Comparison of ENCODE assay signal across 13 cellular contexts in the genomic region with DNA sequence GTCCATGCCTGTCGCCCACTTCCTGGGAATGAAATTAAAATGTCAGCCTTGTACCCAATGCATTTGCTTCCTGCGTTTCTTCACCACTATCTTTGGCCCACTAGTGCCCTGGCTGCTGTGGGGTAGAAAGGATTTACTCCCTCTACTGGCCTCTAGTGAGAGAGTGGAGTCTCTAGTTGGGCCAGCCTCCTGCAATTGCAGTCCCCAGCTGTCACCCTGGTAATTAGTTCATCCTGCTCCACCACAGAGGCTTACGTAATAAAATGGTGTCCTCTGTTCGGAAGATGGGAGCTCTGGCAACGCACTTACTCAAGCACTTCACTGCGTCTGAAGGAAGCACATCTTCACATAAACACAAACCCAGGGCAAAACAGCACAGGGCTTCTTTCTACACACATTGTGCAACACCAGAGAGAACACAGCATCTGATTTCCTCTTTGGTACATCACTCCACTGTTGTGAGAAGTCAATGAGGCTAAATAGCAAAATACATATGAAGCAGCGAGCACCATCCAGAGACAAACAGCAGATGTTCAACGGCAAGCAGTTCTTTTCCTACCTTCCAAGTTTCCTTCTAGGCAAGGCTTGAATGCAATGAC.
DNase-seq lines count a peak whose midpoint lies in the region; ATAC-seq, FAIRE-seq and TF ChIP-seq lines count a peak whose summit lies in the region.
"Had no signal": no experiment of that assay in that cellular context is flagged by ENCODE, and none has a peak within 500 bp of the region (broad histone marks: within the 10 kb centered on the region; RNA-seq: fewer than 3 reads in every experiment).

No MANE protein-coding gene starts in this region.

- H3K9me3 ChIP-seq in OCI-LY1 (ENCODE audit: low read length) (no peaks in the 10 kb centered on the region), transverse colon (no peaks in the 10 kb centered on the region)
- H3K9me3 ChIP-seq: neutrophil, upper lobe of left lung had no signal

- no peak for ATAC-seq in GM21717 (IDR thresholded peaks at IDR 0.05; ENCODE audit: unreplicated experiment)

- intact Hi-C loops in transverse colon (cut with DNase I; ENCODE audit: low total_unique reads), result no loop called here

- H3K79me2 ChIP-seq in OCI-LY1 (ENCODE audit: insufficient read depth, low read length), result no peaks in the 10 kb centered on the region

- in situ Hi-C loops in transverse colon (cut with MboI; ENCODE audit: low pct_ligation_motif_present in 1 of 4, low pct_unique_long_range_greater_than_20kb in 1 of 4, low sequenced_read_pairs in 3 of 4), result no loop called here

- no peak for FAIRE-seq in D721Med (lab: Jason Lieb, UNC)

- no peaks in the 10 kb centered on the region for H4K20me1 ChIP-seq in OCI-LY1 (ENCODE audit: insufficient read depth, low read length)

- H3K27ac ChIP-seq in OCI-LY1 (ENCODE audit: low read depth, low read length, poor library complexity, severe bottlenecking) (no peak overlapping the region), transverse colon (no peak overlapping the region)
- H3K27ac ChIP-seq: cardiac muscle cell, neutrophil, upper lobe of left lung had no signal

- 70 to 92% methylated on average over 2 to 8 of the region's 8 CpGs for WGBS in transverse colon (ENCODE audit: low coverage in 1 of 2), 2 donors

- H3K27me3 ChIP-seq in OCI-LY1 (ENCODE audit: insufficient read depth, low read length), result no peaks in the 10 kb centered on the region
- H3K27me3 ChIP-seq in transverse colon, result no peaks in the 10 kb centered on the region
- H3K27me3 ChIP-seq: cardiac muscle cell, neutrophil, upper lobe of left lung had no signal

- H3K9ac ChIP-seq in OCI-LY1 (ENCODE audit: low read length), result no peak overlapping the region

- no peaks in the 10 kb centered on the region for H3K4me1 ChIP-seq in OCI-LY1 (ENCODE audit: insufficient read depth, low read length, severe bottlenecking)
- H3K4me1 ChIP-seq in transverse colon, result no peaks in the 10 kb centered on the region
- H3K4me1 ChIP-seq: upper lobe of left lung had no signal

- H3F3A ChIP-seq in OCI-LY1 (ENCODE audit: insufficient read depth, low read length), result no peaks in the 10 kb centered on the region

- H3K9me2 ChIP-seq in OCI-LY1 (ENCODE audit: low read depth, low read length), result no peaks in the 10 kb centered on the region

- TF ChIP-seq EP300 in transverse colon (IDR thresholded peaks at IDR 0.05; ENCODE audit: low read depth), result no peak

- no peak overlapping the region for H2AFZ ChIP-seq in OCI-LY1 (ENCODE audit: low read length)

- no peak overlapping the region for H3K4me3 ChIP-seq in OCI-LY1 (ENCODE audit: low read depth, low read length, poor library complexity, severe bottlenecking)
- no peak overlapping the region for H3K4me3 ChIP-seq in transverse colon
- H3K4me3 ChIP-seq: cardiac muscle cell, upper lobe of left lung had no signal

- peak; percentile 24 for TF ChIP-seq CTCF in D721Med (IDR thresholded peaks at IDR 0.05; ENCODE audit: insufficient read depth, missing control alignments)
- TF ChIP-seq CTCF in OCI-LY1 (IDR thresholded peaks at IDR 0.05; ENCODE audit: low read length), result peak; percentile 52
- peak in 1 of 5 experiments; percentile 15 for TF ChIP-seq CTCF in transverse colon (IDR thresholded peaks at IDR 0.05)

- DNase-seq in D721Med (ENCODE audit: insufficient read length, low spot score) (no peak), HuH-7 (ENCODE audit: low spot score) (peak; percentile 36), globus pallidus (ENCODE audit: low spot score) (peak; percentile 5), transverse colon (no peak), AG08396 (ENCODE audit: low spot score) (no peak)
- no peak for DNase-seq in stimulated activated naive CD4-positive, alpha-beta T cell (lab: John Stamatoyannopoulos, UW)
- DNase-seq: activated T-cell treated with anti-CD3 and anti-CD28 coated beads, Interleukin-2, amount 50 U/mL, for 1 hour; head of caudate nucleus; upper lobe of left lung had no signal

- H3K4me2 ChIP-seq in OCI-LY1 (ENCODE audit: low read length), result no peak overlapping the region

- TF ChIP-seq POLR2A in transverse colon (IDR thresholded peaks at IDR 0.05), result no peak

- no peaks in the 10 kb centered on the region for H3K36me3 ChIP-seq in OCI-LY1 (ENCODE audit: insufficient read depth, low read length)
- no peaks in the 10 kb centered on the region for H3K36me3 ChIP-seq in transverse colon
- H3K36me3 ChIP-seq: cardiac muscle cell, neutrophil, upper lobe of left lung had no signal

Comparison
In these comparisons a context has a peak if more than half of its experiments do, and no peak if none do; other contexts are left out.
1. DNase-seq: peak in HuH-7 (single experiment) and globus pallidus (single experiment); none in D721Med (single experiment), stimulated activated naive CD4-positive, alpha-beta T cell (0 of 6), transverse colon (single experiment) and AG08396 (single experiment).